ENCODE assay signal across 8 cellular contexts in genomic region chr3:181326637-181327223, GRCh38.
A peak's percentile ranks its signal among the peaks of the same experiment; 100 is the strongest.
DNase-seq lines count a peak whose midpoint lies in the region; ATAC-seq and TF ChIP-seq lines count a peak whose summit lies in the region.

No MANE protein-coding gene starts in this region.

- H3K9me3 Mint-ChIP-seq in activated CD4-positive, alpha-beta T cell treated with anti-CD3 and anti-CD28 coated beads, Interleukin-2, amount 10 ng/mL, durations not matched to agents 7 days and 5 days, result no peaks in the 10 kb centered on the region

- peak; percentile 6 for DNase-seq in activated CD4-positive, alpha-beta T cell treated with anti-CD3 and anti-CD28 coated beads, Interleukin-2, amount 10 ng/mL, durations not matched to agents 7 days and 5 days
- no peak for DNase-seq in activated CD4-positive, alpha-beta T cell treated with anti-CD3 and anti-CD28 coated beads for 48 hours
- peak; percentile 26 for DNase-seq in NCI-H82 treated with DMSO at 0.1 percent for 48 hours (lab: John Stamatoyannopoulos, UW; ENCODE audit: unreplicated experiment)
- DNase-seq in colonic mucosa, result no peak
- DNase-seq in myocyte (ENCODE audit: low read depth), result peak; percentile 1
- no peak for DNase-seq in activated T-cell treated with anti-CD3 and anti-CD28 coated beads, Interleukin-2, amount 50 U/mL, for 48 hours

- no peaks in the 10 kb centered on the region for H3K36me3 ChIP-seq in colonic mucosa

- peak; percentile 84 for ATAC-seq in HG03354 (IDR thresholded peaks at IDR 0.05; ENCODE audit: poor library complexity, severe bottlenecking, unreplicated experiment)
- ATAC-seq in GM18520 (IDR thresholded peaks at IDR 0.05; ENCODE audit: unreplicated experiment), result no peak

- no peak overlapping the region for H3K9ac ChIP-seq in colonic mucosa (ENCODE audit: low read depth in 2 of 2, low read length in 2 of 2)

- H3K27me3 ChIP-seq in colonic mucosa, result no peaks in the 10 kb centered on the region

- intact Hi-C loops in colonic mucosa (cut with DNase I), result loop anchor here (5.0 kb wide), 1 partner anchor 1361 kb away; no protein-coding TSS in a partner anchor

- no peaks in the 10 kb centered on the region for H3K4me1 ChIP-seq in colonic mucosa

- H3K4me3 ChIP-seq in colonic mucosa, result no peak overlapping the region

- no peak overlapping the region for H3K27ac Mint-ChIP-seq in activated CD4-positive, alpha-beta T cell treated with anti-CD3 and anti-CD28 coated beads, Interleukin-2, amount 10 ng/mL, durations not matched to agents 7 days and 5 days

- POLR2A ChIA-PET in activated CD4-positive, alpha-beta T cell treated with anti-CD3 and anti-CD28 coated beads, Interleukin-2, amount 10 ng/mL, durations not matched to agents 7 days and 5 days (lab: Charles Lee), result no interaction called here

- CTCF ChIA-PET in activated CD4-positive, alpha-beta T cell treated with anti-CD3 and anti-CD28 coated beads, Interleukin-2, amount 10 ng/mL, durations not matched to agents 7 days and 5 days (lab: Charles Lee), result no interaction called here

- no peaks in the 10 kb centered on the region for H3K27me3 Mint-ChIP-seq in activated CD4-positive, alpha-beta T cell treated with anti-CD3 and anti-CD28 coated beads, Interleukin-2, amount 10 ng/mL, durations not matched to agents 7 days and 5 days

- H3K4me3 Mint-ChIP-seq in activated CD4-positive, alpha-beta T cell treated with anti-CD3 and anti-CD28 coated beads, Interleukin-2, amount 10 ng/mL, durations not matched to agents 7 days and 5 days, result no peak overlapping the region

- H3K27ac ChIP-seq in colonic mucosa, result no peak overlapping the region

- no peaks in the 10 kb centered on the region for H3K4me1 Mint-ChIP-seq in activated CD4-positive, alpha-beta T cell treated with anti-CD3 and anti-CD28 coated beads, Interleukin-2, amount 10 ng/mL, durations not matched to agents 7 days and 5 days

- H3K9me3 ChIP-seq in colonic mucosa, result no peaks in the 10 kb centered on the region

- peak; percentile 64 for TF ChIP-seq CTCF in colonic mucosa (IDR thresholded peaks at IDR 0.05)

- H3K36me3 Mint-ChIP-seq in activated CD4-positive, alpha-beta T cell treated with anti-CD3 and anti-CD28 coated beads, Interleukin-2, amount 10 ng/mL, durations not matched to agents 7 days and 5 days (ENCODE audit: low read depth), result no peaks in the 10 kb centered on the region

Comparison
In these comparisons a context has a peak if more than half of its experiments do, and no peak if none do; other contexts are left out.
1. DNase-seq: peak in activated CD4-positive, alpha-beta T cell treated with anti-CD3 and anti-CD28 coated beads, Interleukin-2, amount 10 ng/mL, durations not matched to agents 7 days and 5 days (single experiment), NCI-H82 treated with DMSO at 0.1 percent for 48 hours (single experiment) and myocyte (single experiment); none in activated CD4-positive, alpha-beta T cell treated with anti-CD3 and anti-CD28 coated beads for 48 hours (single experiment), colonic mucosa (single experiment) and activated T-cell treated with anti-CD3 and anti-CD28 coated beads, Interleukin-2, amount 50 U/mL, for 48 hours (0 of 2).